In genomic region chr4:88585908-88586307, GRCh38 we compare ENCODE assay signal across 17 cellular contexts. TPM values are rescaled to one million over a fixed set of nuclear protein-coding genes. Genes with fewer than 3 reads are reported as not detected.
DNase-seq lines count a peak whose midpoint lies in the region; ATAC-seq and TF ChIP-seq lines count a peak whose summit lies in the region.
"Had no signal": no experiment of that assay in that cellular context is flagged by ENCODE, and none has a peak within 500 bp of the region (broad histone marks: within the 10 kb centered on the region; RNA-seq: fewer than 3 reads in every experiment).

No MANE protein-coding gene starts in this region.

- H3K4me3 ChIP-seq in neural cell (ENCODE audit: low read length) (no peak overlapping the region), upper lobe of left lung (no peak overlapping the region)
- H3K4me3 ChIP-seq: BLaER1, GM12878, HAP-1, K562 had no signal

- H3K9me3 ChIP-seq in neural cell (ENCODE audit: low read length): no peaks in the 10 kb centered on the region
- H3K9me3 ChIP-seq in upper lobe of left lung: no peaks in the 10 kb centered on the region
- H3K9me3 ChIP-seq: BLaER1 had no signal

- H3K27ac ChIP-seq in C4-2B (peak overlapping the region; percentile 71; the same call in 1 of the 2 replicates), neural cell (ENCODE audit: low read length) (peak overlapping the region; percentile 97), upper lobe of left lung (peak overlapping the region in 2 of 4 donors; percentile 27 to 60)
- H3K27ac ChIP-seq: BLaER1, HL-60 had no signal

- H3K27me3 ChIP-seq in neural cell (ENCODE audit: insufficient read depth, low read depth, low read length): no peaks in the 10 kb centered on the region
- H3K27me3 ChIP-seq in upper lobe of left lung: no peaks in the 10 kb centered on the region

- no peak overlapping the region for H3K9ac ChIP-seq in neural cell (ENCODE audit: low read length)
- H3K9ac ChIP-seq: BLaER1 had no signal

- H3K9me2 ChIP-seq in neural cell (ENCODE audit: insufficient read depth, low read length): no peaks in the 10 kb centered on the region

- DNase-seq in H4 (ENCODE audit: low spot score) (peak; percentile 13), amniotic epithelial cell (ENCODE audit: low read depth) (peak; percentile 18), upper lobe of left lung (no peak)
- DNase-seq in stimulated activated CD4-positive, alpha-beta T cell treated with anti-CD3 and anti-CD28 coated beads, Interleukin-2, amount 100 ng/mL, for 48 hours: no peak
- DNase-seq: 8988T; AML-193; CD4-positive, CD25-positive, alpha-beta regulatory T cell; DMS53; GOT3 had no signal

- H3K4me2 ChIP-seq in neural cell (ENCODE audit: low read length): no peak overlapping the region
- H3K4me2 ChIP-seq: BLaER1 had no signal

- TF ChIP-seq EP300 in neural cell (conservative IDR thresholded peaks at IDR 0.05; ENCODE audit: poor library complexity, severe bottlenecking) (no peak), upper lobe of left lung (IDR thresholded peaks at IDR 0.05) (no peak)

- 51 to 63% methylated on average over 3 of the region's 3 CpGs for WGBS in upper lobe of left lung, 2 donors

- peaks cover 0 to 4% (median 1%) of the 10 kb centered on the region in 4 donors for H3K4me1 ChIP-seq in upper lobe of left lung
- H3K4me1 ChIP-seq: BLaER1, HAP-1 had no signal

- no peaks in the 10 kb centered on the region for H3F3A ChIP-seq in neural cell (ENCODE audit: insufficient read depth, low read length, poor library complexity, severe bottlenecking)

- peaks cover 7% of the 10 kb centered on the region for H3K79me2 ChIP-seq in neural cell (replicated peaks; ENCODE audit: insufficient read depth, low read length)

- no peaks in the 10 kb centered on the region for H4K20me1 ChIP-seq in neural cell (ENCODE audit: insufficient read depth)
- H4K20me1 ChIP-seq: BLaER1 had no signal

- no peak overlapping the region for H2AFZ ChIP-seq in neural cell (ENCODE audit: low read depth, low read length)

- ATAC-seq in upper lobe of left lung (ENCODE audit: low FRiP score in 2 of 2) (no peak), GM18867 (IDR thresholded peaks at IDR 0.05; ENCODE audit: unreplicated experiment) (no peak)
- ATAC-seq: GM12878, K562 had no signal

- no peak for TF ChIP-seq RAD21 in neural cell (conservative IDR thresholded peaks at IDR 0.05)

- TF ChIP-seq CTCF in C4-2B (conservative IDR thresholded peaks at IDR 0.05) (no peak), neural cell (IDR thresholded peaks at IDR 0.05; ENCODE audit: poor library complexity, severe bottlenecking) (no peak), upper lobe of left lung (IDR thresholded peaks at IDR 0.05) (no peak)

- no peaks in the 10 kb centered on the region for H3K36me3 ChIP-seq in neural cell (ENCODE audit: insufficient read depth, low read length)
- H3K36me3 ChIP-seq in upper lobe of left lung: no peaks in the 10 kb centered on the region
- H3K36me3 ChIP-seq: BLaER1, HAP-1 had no signal

- no peak for TF ChIP-seq POLR2A in upper lobe of left lung (IDR thresholded peaks at IDR 0.05)

TF ChIP-seq in neural cell, 6 proteins besides CTCF, POLR2A, EP300 and RAD21:
- TF ChIP-seq EZH2 (IDR thresholded peaks at IDR 0.05; ENCODE audit: borderline replicate concordance, insufficient read depth, low read length, poor library complexity, severe bottlenecking) (no peak), SMC3 (conservative IDR thresholded peaks at IDR 0.05; ENCODE audit: poor library complexity) (no peak), TAF1 (IDR thresholded peaks at IDR 0.05; ENCODE audit: low read depth) (no peak), MXI1 (conservative IDR thresholded peaks at IDR 0.05; ENCODE audit: poor library complexity, severe bottlenecking) (no peak), POLR2AphosphoS5 (IDR thresholded peaks at IDR 0.05) (no peak)
TF ChIP-seq in neural cell: peak in this region for 0.

RNA-seq across cellular contexts. Expression of gene HERC3, which starts 6.4 kb away (rescaled TPM):
- 6.1 and 11.0 TPM in 2 replicates for total RNA-seq in H4 (2014; rRNA removed; shearing (Covaris generic))
- 49.2 and 50.9 TPM in 2 replicates for polyA plus RNA-seq in neural cell
- 203 and 216 TPM in 2 replicates for polyA minus RNA-seq in neural cell
- 100 to 1,000 TPM in 1 of 6 donors, 10 to 100 TPM in 5; 37.5 to 103 (median 49.7) TPM for total RNA-seq in upper lobe of left lung

Comparison
In these comparisons a context has a peak if more than half of its experiments do, and no peak if none do; other contexts are left out.
1. DNase-seq: peak in H4 (single experiment) and amniotic epithelial cell (single experiment); none in upper lobe of left lung (0 of 2) and stimulated activated CD4-positive, alpha-beta T cell treated with anti-CD3 and anti-CD28 coated beads, Interleukin-2, amount 100 ng/mL, for 48 hours (0 of 2).